In the genomic region with DNA sequence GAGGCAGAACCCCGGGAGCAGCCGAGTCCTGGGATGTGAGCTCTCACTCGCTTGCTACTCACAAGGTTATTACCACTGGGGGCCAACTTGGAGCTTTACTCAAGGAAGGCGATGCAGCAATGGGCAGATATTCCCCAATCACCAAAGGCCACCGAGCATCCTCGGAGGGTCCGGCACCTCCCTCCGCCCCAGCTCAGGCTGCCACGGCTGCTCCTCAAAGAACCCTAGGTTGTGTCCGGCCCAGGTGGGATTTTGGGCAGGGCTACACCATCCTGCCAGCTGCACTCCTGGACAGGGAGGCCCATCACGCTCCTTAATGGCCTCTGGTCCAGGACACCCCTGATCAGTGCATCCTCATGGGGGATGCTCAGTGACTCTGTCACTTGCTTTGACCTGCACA, we compare ENCODE assay signal across 24 cellular contexts.
"Had no signal": no experiment of that assay in that cellular context is flagged by ENCODE, and none has a peak within 500 bp of the region (broad histone marks: within the 10 kb centered on the region; RNA-seq: fewer than 3 reads in every experiment).

No MANE protein-coding gene starts in this region.

- H3K36me3 Mint-ChIP-seq: memory B cell; stimulated activated memory B cell treated with anti-CD40 and anti-IgM and Interleukin-4, amounts not matched to agents 10 μg/mL and 1 μg/mL and 100 μg/mL, for 72 hours had no signal

- H3K4me2 ChIP-seq: hepatocyte had no signal

- FAIRE-seq: pancreas had no signal

- H3K27me3 ChIP-seq: esophagus muscularis mucosa, gastroesophageal sphincter, hepatocyte, pancreas, right lobe of liver, spleen, tibial artery, upper lobe of left lung, vagina had no signal

- DNase-seq: effector memory CD8-positive, alpha-beta T cell; foreskin fibroblast; left colon; lower lobe of right lung; midbrain; occipital lobe; pancreas; right lobe of liver; spleen; stimulated activated CD4-positive, alpha-beta T cell treated with anti-CD3 and anti-CD28 coated beads, Interleukin-15, amount 100 ng/mL, for 24 hours; stimulated activated CD4-positive, alpha-beta T cell treated with anti-CD3 and anti-CD28 coated beads, Interleukin-1b, Interleukin-23, amount 100 ng/mL, for 48 hours; stimulated activated CD4-positive, alpha-beta T cell treated with anti-CD3 and anti-CD28 coated beads, Interleukin-4, amount 100 ng/mL, for 24 hours; upper lobe of left lung had no signal

- H3K36me3 ChIP-seq: esophagus muscularis mucosa, gastroesophageal sphincter, lower lobe of right lung, pancreas, prostate gland, right lobe of liver, spleen, tibial artery, upper lobe of left lung, vagina had no signal

- H3K4me3 ChIP-seq: esophagus muscularis mucosa, gastroesophageal sphincter, hepatocyte, lower lobe of right lung, pancreas, prostate gland, right lobe of liver, spleen, tibial artery, upper lobe of left lung, vagina had no signal

- ATAC-seq: effector memory CD8-positive, alpha-beta T cell; gastroesophageal sphincter; left colon; lower lobe of right lung; pancreas; right lobe of liver; stimulated activated memory B cell treated with anti-CD40 and anti-IgM and Interleukin-4, amounts not matched to agents 10 μg/mL and 1 μg/mL and 100 μg/mL, for 72 hours had no signal

- H3K9me3 ChIP-seq: esophagus muscularis mucosa, gastroesophageal sphincter, lower lobe of right lung, pancreas, prostate gland, right lobe of liver, spleen, tibial artery, upper lobe of left lung, vagina had no signal

- H2AFZ ChIP-seq: hepatocyte had no signal

- H3K4me1 ChIP-seq: esophagus muscularis mucosa, gastroesophageal sphincter, lower lobe of right lung, pancreas, prostate gland, right lobe of liver, spleen, tibial artery, upper lobe of left lung, vagina had no signal

- H3K4me3 Mint-ChIP-seq: effector memory CD8-positive, alpha-beta T cell; memory B cell; nephron; stimulated activated memory B cell treated with anti-CD40 and anti-IgM and Interleukin-4, amounts not matched to agents 10 μg/mL and 1 μg/mL and 100 μg/mL, for 72 hours; stimulated activated naive CD8-positive, alpha-beta T cell treated with anti-CD3 and anti-CD28 coated beads, Interleukin-15, Interleukin-2, amounts not matched to agents 100 ng/mL and 50 ng/mL, for 24 hours had no signal

- H3K27ac Mint-ChIP-seq: memory B cell; nephron; stimulated activated memory B cell treated with anti-CD40 and anti-IgM and Interleukin-4, amounts not matched to agents 10 μg/mL and 1 μg/mL and 100 μg/mL, for 72 hours; stimulated activated naive CD8-positive, alpha-beta T cell treated with anti-CD3 and anti-CD28 coated beads, Interleukin-15, Interleukin-2, amounts not matched to agents 100 ng/mL and 50 ng/mL, for 24 hours had no signal

- H3K27me3 Mint-ChIP-seq: memory B cell; stimulated activated memory B cell treated with anti-CD40 and anti-IgM and Interleukin-4, amounts not matched to agents 10 μg/mL and 1 μg/mL and 100 μg/mL, for 72 hours; stimulated activated naive CD8-positive, alpha-beta T cell treated with anti-CD3 and anti-CD28 coated beads, Interleukin-15, Interleukin-2, amounts not matched to agents 100 ng/mL and 50 ng/mL, for 24 hours had no signal

- H3K9me3 Mint-ChIP-seq: effector memory CD8-positive, alpha-beta T cell; nephron; stimulated activated memory B cell treated with anti-CD40 and anti-IgM and Interleukin-4, amounts not matched to agents 10 μg/mL and 1 μg/mL and 100 μg/mL, for 72 hours; stimulated activated naive CD8-positive, alpha-beta T cell treated with anti-CD3 and anti-CD28 coated beads, Interleukin-15, Interleukin-2, amounts not matched to agents 100 ng/mL and 50 ng/mL, for 24 hours had no signal

- H3K4me1 Mint-ChIP-seq: nephron had no signal

- H3K79me2 ChIP-seq: hepatocyte had no signal

- H3K27ac ChIP-seq: epithelial cell of prostate, esophagus muscularis mucosa, gastroesophageal sphincter, hepatocyte, lower lobe of right lung, pancreas, prostate gland, right lobe of liver, spleen, tibial artery, upper lobe of left lung, vagina had no signal
